1 cellular context compared by ENCODE assay signal in the genomic region with DNA sequence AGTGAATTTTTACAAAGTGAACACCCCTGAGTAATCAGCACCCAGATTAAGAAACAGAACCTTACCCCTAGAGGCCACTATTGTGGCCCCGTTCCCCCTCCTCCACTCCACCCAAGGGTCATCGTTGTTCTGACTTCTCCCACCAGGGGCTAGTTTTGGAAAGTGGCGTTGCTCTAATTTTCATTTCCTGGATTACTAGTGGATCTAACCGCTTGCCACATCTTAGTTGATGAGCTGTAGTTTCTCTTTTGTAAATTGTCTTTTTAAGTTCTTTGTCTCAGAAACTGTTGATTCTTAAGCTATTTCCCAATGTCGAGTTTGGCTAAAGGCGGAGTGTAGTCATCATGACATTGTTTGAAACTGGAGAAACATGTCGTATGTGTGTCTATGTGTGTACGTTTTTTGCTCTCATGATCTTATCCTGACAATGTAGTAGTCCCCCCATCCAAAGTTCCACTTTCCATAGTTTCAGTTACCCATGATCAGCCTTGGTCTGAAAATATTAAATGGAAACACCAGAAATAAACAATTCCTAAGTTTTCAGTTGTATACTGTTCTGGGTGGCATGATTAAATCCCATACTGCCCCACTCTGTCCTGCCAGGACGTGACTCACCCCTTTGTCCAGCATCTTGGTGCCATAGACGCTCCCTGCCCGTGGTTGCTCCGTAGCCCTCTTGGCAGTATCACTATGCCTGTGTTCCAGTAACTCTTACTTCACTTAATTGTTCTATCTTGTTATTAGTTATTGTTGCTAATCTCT.
TF ChIP-seq lines count a peak whose summit lies in the region.

No MANE protein-coding gene starts in this region.

TF ChIP-seq in K562, 482 proteins besides CTCF, POLR2A, EP300 and RAD21 (continued from another document and continues in another):
- TF ChIP-seq, protein P1, sequence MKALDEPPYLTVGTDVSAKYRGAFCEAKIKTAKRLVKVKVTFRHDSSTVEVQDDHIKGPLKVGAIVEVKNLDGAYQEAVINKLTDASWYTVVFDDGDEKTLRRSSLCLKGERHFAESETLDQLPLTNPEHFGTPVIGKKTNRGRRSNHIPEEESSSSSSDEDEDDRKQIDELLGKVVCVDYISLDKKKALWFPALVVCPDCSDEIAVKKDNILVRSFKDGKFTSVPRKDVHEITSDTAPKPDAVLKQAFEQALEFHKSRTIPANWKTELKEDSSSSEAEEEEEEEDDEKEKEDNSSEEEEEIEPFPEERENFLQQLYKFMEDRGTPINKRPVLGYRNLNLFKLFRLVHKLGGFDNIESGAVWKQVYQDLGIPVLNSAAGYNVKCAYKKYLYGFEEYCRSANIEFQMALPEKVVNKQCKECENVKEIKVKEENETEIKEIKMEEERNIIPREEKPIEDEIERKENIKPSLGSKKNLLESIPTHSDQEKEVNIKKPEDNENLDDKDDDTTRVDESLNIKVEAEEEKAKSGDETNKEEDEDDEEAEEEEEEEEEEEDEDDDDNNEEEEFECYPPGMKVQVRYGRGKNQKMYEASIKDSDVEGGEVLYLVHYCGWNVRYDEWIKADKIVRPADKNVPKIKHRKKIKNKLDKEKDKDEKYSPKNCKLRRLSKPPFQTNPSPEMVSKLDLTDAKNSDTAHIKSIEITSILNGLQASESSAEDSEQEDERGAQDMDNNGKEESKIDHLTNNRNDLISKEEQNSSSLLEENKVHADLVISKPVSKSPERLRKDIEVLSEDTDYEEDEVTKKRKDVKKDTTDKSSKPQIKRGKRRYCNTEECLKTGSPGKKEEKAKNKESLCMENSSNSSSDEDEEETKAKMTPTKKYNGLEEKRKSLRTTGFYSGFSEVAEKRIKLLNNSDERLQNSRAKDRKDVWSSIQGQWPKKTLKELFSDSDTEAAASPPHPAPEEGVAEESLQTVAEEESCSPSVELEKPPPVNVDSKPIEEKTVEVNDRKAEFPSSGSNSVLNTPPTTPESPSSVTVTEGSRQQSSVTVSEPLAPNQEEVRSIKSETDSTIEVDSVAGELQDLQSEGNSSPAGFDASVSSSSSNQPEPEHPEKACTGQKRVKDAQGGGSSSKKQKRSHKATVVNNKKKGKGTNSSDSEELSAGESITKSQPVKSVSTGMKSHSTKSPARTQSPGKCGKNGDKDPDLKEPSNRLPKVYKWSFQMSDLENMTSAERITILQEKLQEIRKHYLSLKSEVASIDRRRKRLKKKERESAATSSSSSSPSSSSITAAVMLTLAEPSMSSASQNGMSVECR (CRISPR knock-in tag; IDR thresholded peaks at IDR 0.05), result no peak
- TF ChIP-seq TARDBP (IDR thresholded peaks at IDR 0.05) (no peak), RBM25 (IDR thresholded peaks at IDR 0.05; ENCODE audit: low read depth, low read length, severe bottlenecking) (no peak), FOXP1 (CRISPR knock-in tag; IDR thresholded peaks at IDR 0.05) (no peak), CC2D1A (IDR thresholded peaks at IDR 0.05) (peak; percentile 25; the same call in 1 of the 2 replicates), BRF1 (IDR thresholded peaks at IDR 0.05; ENCODE audit: borderline replicate concordance, extremely low read depth, insufficient read length) (no peak), XRCC3 (IDR thresholded peaks at IDR 0.05) (no peak), ZBED1 (IDR thresholded peaks at IDR 0.05) (no peak), SMAD4 (CRISPR knock-in tag; conservative IDR thresholded peaks at IDR 0.05) (no peak; the same call in 1 of the 2 replicates), ZNF695 (CRISPR knock-in tag; IDR thresholded peaks at IDR 0.05) (no peak), ZNF263 (CRISPR knock-in tag; IDR thresholded peaks at IDR 0.05; ENCODE audit: borderline replicate concordance) (peak; percentile 73; the same call in 1 of the 2 replicates), NCOA2 (IDR thresholded peaks at IDR 0.05; ENCODE audit: partially characterized antibody in 2 of 2) (no peak), ZNF764 (CRISPR knock-in tag; IDR thresholded peaks at IDR 0.05; ENCODE audit: low read depth) (no peak), TAF9B (IDR thresholded peaks at IDR 0.05; ENCODE audit: partially characterized antibody) (no peak), MCM2 (IDR thresholded peaks at IDR 0.05; ENCODE audit: low read depth) (no peak), ZSCAN29 (IDR thresholded peaks at IDR 0.05) (no peak), RBFOX2 (IDR thresholded peaks at IDR 0.05; ENCODE audit: low read depth, low read length) (no peak), ZNF197 (CRISPR knock-in tag; IDR thresholded peaks at IDR 0.05; ENCODE audit: low read depth) (no peak), WHSC1 (IDR thresholded peaks at IDR 0.05; ENCODE audit: low read length) (no peak), TCFL5 (CRISPR knock-in tag; conservative IDR thresholded peaks at IDR 0.05) (no peak), PML (IDR thresholded peaks at IDR 0.05; ENCODE audit: low read length) (no peak), PCBP2 (IDR thresholded peaks at IDR 0.05; ENCODE audit: low read depth, low read length, poor library complexity, severe bottlenecking) (no peak), NFATC3 (IDR thresholded peaks at IDR 0.05) (no peak), GABPB1 (CRISPR knock-in tag; IDR thresholded peaks at IDR 0.05) (no peak)
- TF ChIP-seq, protein P2, sequence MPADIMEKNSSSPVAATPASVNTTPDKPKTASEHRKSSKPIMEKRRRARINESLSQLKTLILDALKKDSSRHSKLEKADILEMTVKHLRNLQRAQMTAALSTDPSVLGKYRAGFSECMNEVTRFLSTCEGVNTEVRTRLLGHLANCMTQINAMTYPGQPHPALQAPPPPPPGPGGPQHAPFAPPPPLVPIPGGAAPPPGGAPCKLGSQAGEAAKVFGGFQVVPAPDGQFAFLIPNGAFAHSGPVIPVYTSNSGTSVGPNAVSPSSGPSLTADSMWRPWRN (IDR thresholded peaks at IDR 0.05; ENCODE audit: low read depth), result no peak
- TF ChIP-seq, protein P3, sequence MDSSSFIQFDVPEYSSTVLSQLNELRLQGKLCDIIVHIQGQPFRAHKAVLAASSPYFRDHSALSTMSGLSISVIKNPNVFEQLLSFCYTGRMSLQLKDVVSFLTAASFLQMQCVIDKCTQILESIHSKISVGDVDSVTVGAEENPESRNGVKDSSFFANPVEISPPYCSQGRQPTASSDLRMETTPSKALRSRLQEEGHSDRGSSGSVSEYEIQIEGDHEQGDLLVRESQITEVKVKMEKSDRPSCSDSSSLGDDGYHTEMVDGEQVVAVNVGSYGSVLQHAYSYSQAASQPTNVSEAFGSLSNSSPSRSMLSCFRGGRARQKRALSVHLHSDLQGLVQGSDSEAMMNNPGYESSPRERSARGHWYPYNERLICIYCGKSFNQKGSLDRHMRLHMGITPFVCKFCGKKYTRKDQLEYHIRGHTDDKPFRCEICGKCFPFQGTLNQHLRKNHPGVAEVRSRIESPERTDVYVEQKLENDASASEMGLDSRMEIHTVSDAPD (CRISPR knock-in tag; IDR thresholded peaks at IDR 0.05), result no peak
- TF ChIP-seq, protein P4, sequence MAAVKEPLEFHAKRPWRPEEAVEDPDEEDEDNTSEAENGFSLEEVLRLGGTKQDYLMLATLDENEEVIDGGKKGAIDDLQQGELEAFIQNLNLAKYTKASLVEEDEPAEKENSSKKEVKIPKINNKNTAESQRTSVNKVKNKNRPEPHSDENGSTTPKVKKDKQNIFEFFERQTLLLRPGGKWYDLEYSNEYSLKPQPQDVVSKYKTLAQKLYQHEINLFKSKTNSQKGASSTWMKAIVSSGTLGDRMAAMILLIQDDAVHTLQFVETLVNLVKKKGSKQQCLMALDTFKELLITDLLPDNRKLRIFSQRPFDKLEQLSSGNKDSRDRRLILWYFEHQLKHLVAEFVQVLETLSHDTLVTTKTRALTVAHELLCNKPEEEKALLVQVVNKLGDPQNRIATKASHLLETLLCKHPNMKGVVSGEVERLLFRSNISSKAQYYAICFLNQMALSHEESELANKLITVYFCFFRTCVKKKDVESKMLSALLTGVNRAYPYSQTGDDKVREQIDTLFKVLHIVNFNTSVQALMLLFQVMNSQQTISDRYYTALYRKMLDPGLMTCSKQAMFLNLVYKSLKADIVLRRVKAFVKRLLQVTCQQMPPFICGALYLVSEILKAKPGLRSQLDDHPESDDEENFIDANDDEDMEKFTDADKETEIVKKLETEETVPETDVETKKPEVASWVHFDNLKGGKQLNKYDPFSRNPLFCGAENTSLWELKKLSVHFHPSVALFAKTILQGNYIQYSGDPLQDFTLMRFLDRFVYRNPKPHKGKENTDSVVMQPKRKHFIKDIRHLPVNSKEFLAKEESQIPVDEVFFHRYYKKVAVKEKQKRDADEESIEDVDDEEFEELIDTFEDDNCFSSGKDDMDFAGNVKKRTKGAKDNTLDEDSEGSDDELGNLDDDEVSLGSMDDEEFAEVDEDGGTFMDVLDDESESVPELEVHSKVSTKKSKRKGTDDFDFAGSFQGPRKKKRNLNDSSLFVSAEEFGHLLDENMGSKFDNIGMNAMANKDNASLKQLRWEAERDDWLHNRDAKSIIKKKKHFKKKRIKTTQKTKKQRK (IDR thresholded peaks at IDR 0.05; ENCODE audit: borderline replicate concordance, low read depth, low read length), result no peak
- TF ChIP-seq, protein P5, sequence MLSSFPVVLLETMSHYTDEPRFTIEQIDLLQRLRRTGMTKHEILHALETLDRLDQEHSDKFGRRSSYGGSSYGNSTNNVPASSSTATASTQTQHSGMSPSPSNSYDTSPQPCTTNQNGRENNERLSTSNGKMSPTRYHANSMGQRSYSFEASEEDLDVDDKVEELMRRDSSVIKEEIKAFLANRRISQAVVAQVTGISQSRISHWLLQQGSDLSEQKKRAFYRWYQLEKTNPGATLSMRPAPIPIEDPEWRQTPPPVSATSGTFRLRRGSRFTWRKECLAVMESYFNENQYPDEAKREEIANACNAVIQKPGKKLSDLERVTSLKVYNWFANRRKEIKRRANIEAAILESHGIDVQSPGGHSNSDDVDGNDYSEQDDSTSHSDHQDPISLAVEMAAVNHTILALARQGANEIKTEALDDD (IDR thresholded peaks at IDR 0.05), result peak; percentile 61; the same call in 1 of the 2 replicates
- TF ChIP-seq, protein P6, sequence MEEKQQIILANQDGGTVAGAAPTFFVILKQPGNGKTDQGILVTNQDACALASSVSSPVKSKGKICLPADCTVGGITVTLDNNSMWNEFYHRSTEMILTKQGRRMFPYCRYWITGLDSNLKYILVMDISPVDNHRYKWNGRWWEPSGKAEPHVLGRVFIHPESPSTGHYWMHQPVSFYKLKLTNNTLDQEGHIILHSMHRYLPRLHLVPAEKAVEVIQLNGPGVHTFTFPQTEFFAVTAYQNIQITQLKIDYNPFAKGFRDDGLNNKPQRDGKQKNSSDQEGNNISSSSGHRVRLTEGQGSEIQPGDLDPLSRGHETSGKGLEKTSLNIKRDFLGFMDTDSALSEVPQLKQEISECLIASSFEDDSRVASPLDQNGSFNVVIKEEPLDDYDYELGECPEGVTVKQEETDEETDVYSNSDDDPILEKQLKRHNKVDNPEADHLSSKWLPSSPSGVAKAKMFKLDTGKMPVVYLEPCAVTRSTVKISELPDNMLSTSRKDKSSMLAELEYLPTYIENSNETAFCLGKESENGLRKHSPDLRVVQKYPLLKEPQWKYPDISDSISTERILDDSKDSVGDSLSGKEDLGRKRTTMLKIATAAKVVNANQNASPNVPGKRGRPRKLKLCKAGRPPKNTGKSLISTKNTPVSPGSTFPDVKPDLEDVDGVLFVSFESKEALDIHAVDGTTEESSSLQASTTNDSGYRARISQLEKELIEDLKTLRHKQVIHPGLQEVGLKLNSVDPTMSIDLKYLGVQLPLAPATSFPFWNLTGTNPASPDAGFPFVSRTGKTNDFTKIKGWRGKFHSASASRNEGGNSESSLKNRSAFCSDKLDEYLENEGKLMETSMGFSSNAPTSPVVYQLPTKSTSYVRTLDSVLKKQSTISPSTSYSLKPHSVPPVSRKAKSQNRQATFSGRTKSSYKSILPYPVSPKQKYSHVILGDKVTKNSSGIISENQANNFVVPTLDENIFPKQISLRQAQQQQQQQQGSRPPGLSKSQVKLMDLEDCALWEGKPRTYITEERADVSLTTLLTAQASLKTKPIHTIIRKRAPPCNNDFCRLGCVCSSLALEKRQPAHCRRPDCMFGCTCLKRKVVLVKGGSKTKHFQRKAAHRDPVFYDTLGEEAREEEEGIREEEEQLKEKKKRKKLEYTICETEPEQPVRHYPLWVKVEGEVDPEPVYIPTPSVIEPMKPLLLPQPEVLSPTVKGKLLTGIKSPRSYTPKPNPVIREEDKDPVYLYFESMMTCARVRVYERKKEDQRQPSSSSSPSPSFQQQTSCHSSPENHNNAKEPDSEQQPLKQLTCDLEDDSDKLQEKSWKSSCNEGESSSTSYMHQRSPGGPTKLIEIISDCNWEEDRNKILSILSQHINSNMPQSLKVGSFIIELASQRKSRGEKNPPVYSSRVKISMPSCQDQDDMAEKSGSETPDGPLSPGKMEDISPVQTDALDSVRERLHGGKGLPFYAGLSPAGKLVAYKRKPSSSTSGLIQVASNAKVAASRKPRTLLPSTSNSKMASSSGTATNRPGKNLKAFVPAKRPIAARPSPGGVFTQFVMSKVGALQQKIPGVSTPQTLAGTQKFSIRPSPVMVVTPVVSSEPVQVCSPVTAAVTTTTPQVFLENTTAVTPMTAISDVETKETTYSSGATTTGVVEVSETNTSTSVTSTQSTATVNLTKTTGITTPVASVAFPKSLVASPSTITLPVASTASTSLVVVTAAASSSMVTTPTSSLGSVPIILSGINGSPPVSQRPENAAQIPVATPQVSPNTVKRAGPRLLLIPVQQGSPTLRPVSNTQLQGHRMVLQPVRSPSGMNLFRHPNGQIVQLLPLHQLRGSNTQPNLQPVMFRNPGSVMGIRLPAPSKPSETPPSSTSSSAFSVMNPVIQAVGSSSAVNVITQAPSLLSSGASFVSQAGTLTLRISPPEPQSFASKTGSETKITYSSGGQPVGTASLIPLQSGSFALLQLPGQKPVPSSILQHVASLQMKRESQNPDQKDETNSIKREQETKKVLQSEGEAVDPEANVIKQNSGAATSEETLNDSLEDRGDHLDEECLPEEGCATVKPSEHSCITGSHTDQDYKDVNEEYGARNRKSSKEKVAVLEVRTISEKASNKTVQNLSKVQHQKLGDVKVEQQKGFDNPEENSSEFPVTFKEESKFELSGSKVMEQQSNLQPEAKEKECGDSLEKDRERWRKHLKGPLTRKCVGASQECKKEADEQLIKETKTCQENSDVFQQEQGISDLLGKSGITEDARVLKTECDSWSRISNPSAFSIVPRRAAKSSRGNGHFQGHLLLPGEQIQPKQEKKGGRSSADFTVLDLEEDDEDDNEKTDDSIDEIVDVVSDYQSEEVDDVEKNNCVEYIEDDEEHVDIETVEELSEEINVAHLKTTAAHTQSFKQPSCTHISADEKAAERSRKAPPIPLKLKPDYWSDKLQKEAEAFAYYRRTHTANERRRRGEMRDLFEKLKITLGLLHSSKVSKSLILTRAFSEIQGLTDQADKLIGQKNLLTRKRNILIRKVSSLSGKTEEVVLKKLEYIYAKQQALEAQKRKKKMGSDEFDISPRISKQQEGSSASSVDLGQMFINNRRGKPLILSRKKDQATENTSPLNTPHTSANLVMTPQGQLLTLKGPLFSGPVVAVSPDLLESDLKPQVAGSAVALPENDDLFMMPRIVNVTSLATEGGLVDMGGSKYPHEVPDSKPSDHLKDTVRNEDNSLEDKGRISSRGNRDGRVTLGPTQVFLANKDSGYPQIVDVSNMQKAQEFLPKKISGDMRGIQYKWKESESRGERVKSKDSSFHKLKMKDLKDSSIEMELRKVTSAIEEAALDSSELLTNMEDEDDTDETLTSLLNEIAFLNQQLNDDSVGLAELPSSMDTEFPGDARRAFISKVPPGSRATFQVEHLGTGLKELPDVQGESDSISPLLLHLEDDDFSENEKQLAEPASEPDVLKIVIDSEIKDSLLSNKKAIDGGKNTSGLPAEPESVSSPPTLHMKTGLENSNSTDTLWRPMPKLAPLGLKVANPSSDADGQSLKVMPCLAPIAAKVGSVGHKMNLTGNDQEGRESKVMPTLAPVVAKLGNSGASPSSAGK (IDR thresholded peaks at IDR 0.05), result no peak
- TF ChIP-seq, protein P7, sequence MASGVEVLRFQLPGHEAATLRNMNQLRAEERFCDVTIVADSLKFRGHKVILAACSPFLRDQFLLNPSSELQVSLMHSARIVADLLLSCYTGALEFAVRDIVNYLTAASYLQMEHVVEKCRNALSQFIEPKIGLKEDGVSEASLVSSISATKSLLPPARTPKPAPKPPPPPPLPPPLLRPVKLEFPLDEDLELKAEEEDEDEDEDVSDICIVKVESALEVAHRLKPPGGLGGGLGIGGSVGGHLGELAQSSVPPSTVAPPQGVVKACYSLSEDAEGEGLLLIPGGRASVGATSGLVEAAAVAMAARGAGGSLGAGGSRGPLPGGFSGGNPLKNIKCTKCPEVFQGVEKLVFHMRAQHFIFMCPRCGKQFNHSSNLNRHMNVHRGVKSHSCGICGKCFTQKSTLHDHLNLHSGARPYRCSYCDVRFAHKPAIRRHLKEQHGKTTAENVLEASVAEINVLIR (CRISPR knock-in tag; IDR thresholded peaks at IDR 0.05), result no peak
